Comparison of ENCODE assay signal across 18 cellular contexts in the genomic region with DNA sequence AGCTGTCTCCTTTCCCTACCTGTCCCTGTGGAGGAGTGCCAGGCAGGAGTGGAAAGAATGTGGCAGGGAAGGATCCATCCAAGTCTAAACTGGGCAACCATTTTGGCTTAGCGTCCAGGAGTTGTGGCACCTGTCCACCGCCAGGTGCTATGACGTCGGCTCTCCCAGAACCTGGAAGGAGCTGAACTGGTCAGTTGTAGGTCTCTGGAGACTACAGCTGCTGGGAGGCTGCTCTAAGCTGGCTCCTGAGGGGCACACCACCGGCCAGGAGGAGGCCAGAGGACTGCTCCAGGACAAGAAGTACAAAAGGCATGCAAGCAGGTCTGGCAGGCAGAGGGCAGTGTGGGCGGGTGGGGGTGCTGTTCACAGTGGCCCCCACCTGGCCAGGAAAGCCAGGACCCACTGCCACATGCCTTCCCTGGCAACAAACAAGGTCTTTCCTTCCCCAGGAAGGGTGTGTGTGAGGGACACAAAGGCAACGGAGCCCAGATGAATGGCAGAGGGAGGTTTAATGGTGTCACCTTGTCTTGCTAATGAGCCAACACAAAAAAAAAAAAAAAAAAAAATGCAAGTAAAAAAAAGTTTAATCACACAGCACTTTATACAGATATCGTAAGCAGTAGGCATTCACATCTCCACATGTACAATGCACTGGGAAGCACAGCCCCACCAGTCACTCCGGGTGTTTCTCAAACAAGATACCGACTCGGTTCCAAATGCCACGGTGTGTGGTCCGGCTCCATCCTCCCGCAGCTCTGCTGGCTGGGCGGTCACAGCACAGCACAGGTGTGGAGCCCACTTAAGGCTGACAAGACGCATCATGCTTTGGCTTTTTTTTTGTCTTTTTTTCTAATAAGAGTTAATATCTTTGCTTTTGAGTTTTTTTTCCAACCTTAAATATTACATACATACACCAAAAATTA. TPM values are rescaled to one million over a fixed set of nuclear protein-coding genes. Genes with fewer than 3 reads are reported as not detected.
DNase-seq lines count a peak whose midpoint lies in the region; ATAC-seq and TF ChIP-seq lines count a peak whose summit lies in the region.
"Had no signal": no experiment of that assay in that cellular context is flagged by ENCODE, and none has a peak within 500 bp of the region (broad histone marks: within the 10 kb centered on the region; RNA-seq: fewer than 3 reads in every experiment).

No MANE protein-coding gene starts in this region.

- no peaks in the 10 kb centered on the region for H3K9me3 ChIP-seq in WERI-Rb-1 (ENCODE audit: severe bottlenecking)
- no peaks in the 10 kb centered on the region for H3K9me3 ChIP-seq in stomach
- H3K9me3 ChIP-seq: lower lobe of right lung, testis had no signal

- no peak overlapping the region for H3K4me3 Mint-ChIP-seq in T-helper 2 cell treated with Interferon-gamma antibody and Interleukin-4, amounts not matched to agents 5 μg/mL and 100 μg/mL, for 36 hours
- H3K4me3 Mint-ChIP-seq in activated T-helper 17 cell treated with anti-CD3 and anti-CD28 coated beads, Interleukin-2, amount 50 U/mL, for 72 hours, result no peak overlapping the region
- H3K4me3 Mint-ChIP-seq: activated CD4-positive, alpha-beta memory T cell treated with anti-CD3 and anti-CD28 coated beads, Interleukin-2, amount 10 ng/mL, durations not matched to agents 7 days and 5 days; natural killer cell had no signal

- intact Hi-C loops in stomach (cut with DNase I; ENCODE audit: low total_unique reads), result no loop called here

- ATAC-seq in activated T-helper 17 cell treated with anti-CD3 and anti-CD28 coated beads, Interleukin-2, amount 50 U/mL, for 72 hours (replicated peaks), result no peak
- no peak for ATAC-seq in HG03342 (IDR thresholded peaks at IDR 0.05; ENCODE audit: unreplicated experiment)
- ATAC-seq: lower lobe of right lung, natural killer cell had no signal

- H3K9me3 Mint-ChIP-seq in T-helper 2 cell treated with Interferon-gamma antibody and Interleukin-4, amounts not matched to agents 5 μg/mL and 100 μg/mL, for 36 hours, result no peaks in the 10 kb centered on the region
- no peaks in the 10 kb centered on the region for H3K9me3 Mint-ChIP-seq in activated T-helper 17 cell treated with anti-CD3 and anti-CD28 coated beads, Interleukin-2, amount 50 U/mL, for 72 hours
- H3K9me3 Mint-ChIP-seq: activated CD4-positive, alpha-beta memory T cell treated with anti-CD3 and anti-CD28 coated beads, Interleukin-2, amount 10 ng/mL, durations not matched to agents 7 days and 5 days; natural killer cell had no signal

- no peak for DNase-seq in T-helper 2 cell treated with Interferon-gamma antibody and Interleukin-4, amounts not matched to agents 5 μg/mL and 100 μg/mL, for 36 hours (ENCODE audit: low spot score)
- no peak for DNase-seq in T-helper 2 cell
- no peak for DNase-seq in WERI-Rb-1
- DNase-seq in epithelial cell of prostate (ENCODE audit: low read depth, low spot score), result no peak
- DNase-seq in stomach, result peak; percentile 57
- DNase-seq in Ammon's horn (ENCODE audit: low spot score), result no peak
- DNase-seq: activated CD4-positive, alpha-beta memory T cell treated with anti-CD3 and anti-CD28 coated beads, Interleukin-2, amount 10 ng/mL, durations not matched to agents 7 days and 5 days; amniotic stem cell; foreskin melanocyte; lower lobe of right lung; natural killer cell; NCI-H1105 treated with DMSO at 0.1 percent for 48 hours; NCI-H2227 treated with DMSO at 0.1 percent for 48 hours; retina had no signal

- H3K27ac ChIP-seq in WERI-Rb-1, result no peak overlapping the region
- peak overlapping the region; percentile 20 for H3K27ac ChIP-seq in epithelial cell of prostate
- peak overlapping the region in 1 of 5 donors; percentile 2 for H3K27ac ChIP-seq in stomach
- H3K27ac ChIP-seq: lower lobe of right lung, SK-N-MC, testis had no signal

- no peak for TF ChIP-seq POLR2A in stomach (IDR thresholded peaks at IDR 0.05)

- H3K4me1 ChIP-seq in stomach, result peaks cover 19 to 27% (median 24%) of the 10 kb centered on the region in 4 donors

- H3K4me3 ChIP-seq in WERI-Rb-1 (ENCODE audit: low read depth, low read length) (no peak overlapping the region), stomach (no peak overlapping the region)
- H3K4me3 ChIP-seq: lower lobe of right lung, SK-N-MC, testis had no signal

- no peaks in the 10 kb centered on the region for H3K4me1 Mint-ChIP-seq in T-helper 2 cell treated with Interferon-gamma antibody and Interleukin-4, amounts not matched to agents 5 μg/mL and 100 μg/mL, for 36 hours (ENCODE audit: low read depth)
- H3K4me1 Mint-ChIP-seq in activated T-helper 17 cell treated with anti-CD3 and anti-CD28 coated beads, Interleukin-2, amount 50 U/mL, for 72 hours, result no peaks in the 10 kb centered on the region

- TF ChIP-seq CTCF in WERI-Rb-1 (IDR thresholded peaks at IDR 0.05; ENCODE audit: low read depth, low read length) (0 out of 2 replicates have a peak, but pooled peaks have one; percentile 33), stomach (IDR thresholded peaks at IDR 0.05) (no peak)

- H3K36me3 Mint-ChIP-seq in T-helper 2 cell treated with Interferon-gamma antibody and Interleukin-4, amounts not matched to agents 5 μg/mL and 100 μg/mL, for 36 hours (ENCODE audit: low read depth), result peaks cover 10% of the 10 kb centered on the region
- H3K36me3 Mint-ChIP-seq in activated T-helper 17 cell treated with anti-CD3 and anti-CD28 coated beads, Interleukin-2, amount 50 U/mL, for 72 hours (ENCODE audit: low read depth), result peaks cover 30% of the 10 kb centered on the region
- H3K36me3 Mint-ChIP-seq: natural killer cell had no signal

- H3K36me3 ChIP-seq in WERI-Rb-1 (peaks cover 48% of the 10 kb centered on the region), stomach (peaks cover 19 to 53% (median 40%) of the 10 kb centered on the region in 4 donors)

- H3K27me3 ChIP-seq in WERI-Rb-1 (ENCODE audit: insufficient read depth, low read depth, severe bottlenecking), result peaks cover 12% of the 10 kb centered on the region
- peaks cover 0 to 12% (median 7%) of the 10 kb centered on the region in 3 donors for H3K27me3 ChIP-seq in stomach
- H3K27me3 ChIP-seq: testis had no signal

- 73 to 82% (median 78%) methylated on average over 16 of the region's 16 CpGs for WGBS in stomach, 5 donors

- no peak for TF ChIP-seq EP300 in stomach (IDR thresholded peaks at IDR 0.05)

- H3K27ac Mint-ChIP-seq in T-helper 2 cell treated with Interferon-gamma antibody and Interleukin-4, amounts not matched to agents 5 μg/mL and 100 μg/mL, for 36 hours, result peak overlapping the region; percentile 2
- H3K27ac Mint-ChIP-seq in activated T-helper 17 cell treated with anti-CD3 and anti-CD28 coated beads, Interleukin-2, amount 50 U/mL, for 72 hours, result no peak overlapping the region
- H3K27ac Mint-ChIP-seq: activated CD4-positive, alpha-beta memory T cell treated with anti-CD3 and anti-CD28 coated beads, Interleukin-2, amount 10 ng/mL, durations not matched to agents 7 days and 5 days; natural killer cell had no signal

- H3K27me3 Mint-ChIP-seq in T-helper 2 cell treated with Interferon-gamma antibody and Interleukin-4, amounts not matched to agents 5 μg/mL and 100 μg/mL, for 36 hours (ENCODE audit: low read depth), result no peaks in the 10 kb centered on the region
- H3K27me3 Mint-ChIP-seq in activated T-helper 17 cell treated with anti-CD3 and anti-CD28 coated beads, Interleukin-2, amount 50 U/mL, for 72 hours, result no peaks in the 10 kb centered on the region
- H3K27me3 Mint-ChIP-seq: activated CD4-positive, alpha-beta memory T cell treated with anti-CD3 and anti-CD28 coated beads, Interleukin-2, amount 10 ng/mL, durations not matched to agents 7 days and 5 days had no signal

RNA-seq across cellular contexts. Expression of a gene that starts 4.8 kb away (rescaled TPM):
- 10 to 100 TPM in 1 of 5 donors, 1 to 10 TPM in 2, under 1 TPM in 1, not detected in 1; 0.45 to 13.9 (median 3.4) TPM for total RNA-seq in stomach
- 10 to 100 TPM in 1 of 3 donors, 1 to 10 TPM in 2; 5.8 to 10.6 (median 6.8) TPM for polyA plus RNA-seq in stomach
- 10 to 100 TPM; 10.5 to 12.4 TPM for total RNA-seq in activated T-helper 17 cell treated with anti-CD3 and anti-CD28 coated beads, Interleukin-2, amount 50 U/mL, for 72 hours

RNA-seq across cellular contexts. Expression of a gene that starts 35.5 kb away (rescaled TPM):
- 10 to 100 TPM; 29.1 to 49.0 (median 46.4) TPM for total RNA-seq in stomach
- polyA plus RNA-seq in stomach, result 10 to 100 TPM; 25.0 to 43.7 (median 25.3) TPM
- 10 to 100 TPM; 24.5 to 29.7 TPM for total RNA-seq in activated T-helper 17 cell treated with anti-CD3 and anti-CD28 coated beads, Interleukin-2, amount 50 U/mL, for 72 hours
